ENCODE assay signal across 1 cellular context in the genomic region with DNA sequence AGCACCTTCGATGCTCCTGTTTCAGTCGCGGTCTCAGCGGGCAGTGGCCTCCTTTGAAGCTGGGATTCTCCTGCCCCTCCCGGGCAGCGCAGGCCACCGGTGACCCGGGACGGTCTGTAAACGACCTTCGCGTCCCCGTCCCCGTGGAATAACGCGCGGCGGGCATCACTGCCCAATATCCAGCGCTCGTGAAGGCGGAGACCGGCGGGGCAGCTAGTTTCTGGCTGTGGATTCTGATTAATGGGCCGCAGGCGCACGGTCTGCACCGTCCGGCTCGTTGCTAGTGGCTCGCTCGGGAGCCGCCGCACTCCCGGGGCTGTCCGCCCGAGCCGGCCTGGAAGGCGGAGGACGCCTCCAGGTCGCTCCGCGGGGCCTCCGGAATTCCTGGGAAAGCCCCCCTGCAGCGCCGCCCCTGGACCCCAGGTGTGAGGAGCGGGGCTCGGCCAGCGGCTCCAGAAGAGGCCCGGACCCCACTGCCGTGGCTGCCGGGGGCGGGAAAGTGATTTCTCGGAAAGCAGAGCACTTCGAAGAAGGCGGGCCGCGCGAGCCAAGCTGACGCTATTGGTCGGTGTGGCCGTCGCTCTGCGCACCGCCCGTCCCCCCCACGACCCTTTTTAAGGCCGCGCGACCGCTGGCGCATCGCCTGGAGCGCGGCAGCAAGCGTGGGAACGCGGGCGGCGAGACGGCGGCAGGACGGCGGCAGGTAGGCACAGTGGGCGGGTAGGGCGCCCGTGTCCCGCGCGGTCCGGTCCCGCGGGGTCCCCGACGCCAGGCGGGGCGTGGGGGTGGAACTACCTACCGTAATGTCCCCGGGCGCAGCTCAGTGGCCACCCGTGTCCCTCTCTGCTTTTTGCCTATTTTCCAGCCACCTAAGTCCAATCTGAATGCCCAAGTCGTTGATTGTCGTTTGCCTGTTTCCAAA.
A peak's percentile ranks its signal among the peaks of the same experiment; 100 is the strongest.
TF ChIP-seq lines count a peak whose summit lies in the region.

TSS of gene IRF8 (plus strand) at position 642 of the 922 bp plus-strand sequence. CDS start 3,854 bp downstream, outside the sequence.

TF ChIP-seq in H1, 55 proteins besides CTCF, POLR2A, EP300 and RAD21 (continued from another document):
- TF ChIP-seq JUND (IDR thresholded peaks at IDR 0.05; ENCODE audit: low read length) (no peak), TBP (IDR thresholded peaks at IDR 0.05; ENCODE audit: low read depth, low read length) (no peak), CHD2 (IDR thresholded peaks at IDR 0.05; ENCODE audit: low read length) (peak; percentile 71), BACH1 (IDR thresholded peaks at IDR 0.05; ENCODE audit: low read length) (peak; percentile 25; the same call in 1 of the 2 replicates), RNF2 (IDR thresholded peaks at IDR 0.05; ENCODE audit: borderline replicate concordance, low read depth, low read length, missing control alignments, poor library complexity, severe bottlenecking) (peak; percentile 52), EZH2 (IDR thresholded peaks at IDR 0.05; ENCODE audit: low read depth, low read length, severe bottlenecking) (peak; percentile 69), SUZ12 (IDR thresholded peaks at IDR 0.05; ENCODE audit: low read length) (peak; percentile 66; the same call in 1 of the 2 replicates), SP2 (IDR thresholded peaks at IDR 0.05; ENCODE audit: low read length) (peak; percentile 42; the same call in 1 of the 2 replicates)
- TF ChIP-seq, protein P1, sequence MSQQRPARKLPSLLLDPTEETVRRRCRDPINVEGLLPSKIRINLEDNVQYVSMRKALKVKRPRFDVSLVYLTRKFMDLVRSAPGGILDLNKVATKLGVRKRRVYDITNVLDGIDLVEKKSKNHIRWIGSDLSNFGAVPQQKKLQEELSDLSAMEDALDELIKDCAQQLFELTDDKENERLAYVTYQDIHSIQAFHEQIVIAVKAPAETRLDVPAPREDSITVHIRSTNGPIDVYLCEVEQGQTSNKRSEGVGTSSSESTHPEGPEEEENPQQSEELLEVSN (IDR thresholded peaks at IDR 0.05): peak; percentile 78
